ENCODE assay signal across 2 cellular contexts in the genomic region with DNA sequence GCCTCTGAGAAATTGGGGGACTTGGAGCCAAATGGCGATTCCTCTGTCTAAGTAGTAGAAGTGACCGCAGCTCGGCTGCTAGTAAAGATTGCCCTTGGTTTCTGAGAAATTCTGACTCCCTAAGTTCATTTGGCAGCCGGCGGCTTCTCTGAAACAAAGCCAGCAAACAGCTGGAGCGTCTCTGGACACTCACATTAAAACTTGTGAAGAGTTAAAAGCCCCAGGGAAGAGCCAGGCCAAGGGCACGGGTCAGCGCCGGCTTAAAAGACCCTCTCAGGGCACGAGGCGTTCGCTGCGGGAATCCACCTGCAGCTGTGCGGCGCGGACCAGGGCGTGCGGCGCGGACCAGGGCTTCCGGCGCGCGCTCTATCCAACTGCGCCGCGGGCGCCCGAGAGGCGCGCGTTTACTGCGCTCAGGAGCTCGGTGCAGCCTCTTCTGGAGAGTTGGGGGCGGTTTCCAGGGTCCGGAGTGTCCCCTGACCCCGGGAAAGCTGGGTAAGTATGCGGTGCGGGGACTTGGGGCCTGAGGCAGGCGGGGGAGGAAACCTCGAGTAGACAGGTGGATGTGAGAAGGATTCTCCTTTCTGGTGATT.
TF ChIP-seq lines count a peak whose summit lies in the region.

COL6A5 (plus strand) TSS at position 186 of the 593 bp plus-strand sequence. CDS start 27,967 bp downstream, outside the sequence.

TF ChIP-seq in H1, 55 proteins besides CTCF, POLR2A, EP300 and RAD21:
- TF ChIP-seq TEAD4 (IDR thresholded peaks at IDR 0.05; ENCODE audit: low read depth, low read length) (no peak), SUZ12 (IDR thresholded peaks at IDR 0.05; ENCODE audit: low read length) (peak; percentile 53), TAF1 (IDR thresholded peaks at IDR 0.05; ENCODE audit: low read depth, low read length) (0 out of 2 replicates have a peak, but pooled peaks have one; percentile 33), NRF1 (IDR thresholded peaks at IDR 0.05; ENCODE audit: low read depth, low read length) (no peak), KDM4A (IDR thresholded peaks at IDR 0.05; ENCODE audit: low read depth, low read length, severe bottlenecking) (peak; percentile 87), SP1 (IDR thresholded peaks at IDR 0.05; ENCODE audit: low read depth, low read length) (no peak), POU5F1 (IDR thresholded peaks at IDR 0.05; ENCODE audit: low read depth, low read length) (no peak), EZH2 (IDR thresholded peaks at IDR 0.05; ENCODE audit: low read depth, low read length, severe bottlenecking) (peak; percentile 52), BRCA1 (IDR thresholded peaks at IDR 0.05; ENCODE audit: low read depth, low read length) (no peak), HDAC2 (IDR thresholded peaks at IDR 0.05; ENCODE audit: borderline replicate concordance in 1 of 2, low read depth in 2 of 2, low read length in 2 of 2) (no peak), MAFK (IDR thresholded peaks at IDR 0.05; ENCODE audit: low read depth, low read length) (no peak), SIX5 (IDR thresholded peaks at IDR 0.05; ENCODE audit: low read depth, low read length) (no peak), RBBP5 (IDR thresholded peaks at IDR 0.05; ENCODE audit: borderline replicate concordance, low read depth, low read length) (no peak), CREB1 (IDR thresholded peaks at IDR 0.05) (0 out of 2 replicates have a peak, but pooled peaks have one; percentile 30), GTF2F1 (IDR thresholded peaks at IDR 0.05; ENCODE audit: borderline replicate concordance, low read depth, low read length) (no peak)
- TF ChIP-seq, protein P1, sequence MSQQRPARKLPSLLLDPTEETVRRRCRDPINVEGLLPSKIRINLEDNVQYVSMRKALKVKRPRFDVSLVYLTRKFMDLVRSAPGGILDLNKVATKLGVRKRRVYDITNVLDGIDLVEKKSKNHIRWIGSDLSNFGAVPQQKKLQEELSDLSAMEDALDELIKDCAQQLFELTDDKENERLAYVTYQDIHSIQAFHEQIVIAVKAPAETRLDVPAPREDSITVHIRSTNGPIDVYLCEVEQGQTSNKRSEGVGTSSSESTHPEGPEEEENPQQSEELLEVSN (IDR thresholded peaks at IDR 0.05) = peak; percentile 69
- TF ChIP-seq, protein P2, sequence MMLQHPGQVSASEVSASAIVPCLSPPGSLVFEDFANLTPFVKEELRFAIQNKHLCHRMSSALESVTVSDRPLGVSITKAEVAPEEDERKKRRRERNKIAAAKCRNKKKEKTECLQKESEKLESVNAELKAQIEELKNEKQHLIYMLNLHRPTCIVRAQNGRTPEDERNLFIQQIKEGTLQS (IDR thresholded peaks at IDR 0.05; ENCODE audit: insufficient read depth, low read depth, low read length) = no peak
- TF ChIP-seq, protein P3, sequence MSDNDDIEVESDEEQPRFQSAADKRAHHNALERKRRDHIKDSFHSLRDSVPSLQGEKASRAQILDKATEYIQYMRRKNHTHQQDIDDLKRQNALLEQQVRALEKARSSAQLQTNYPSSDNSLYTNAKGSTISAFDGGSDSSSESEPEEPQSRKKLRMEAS (IDR thresholded peaks at IDR 0.05) = peak; percentile 86

TF ChIP-seq in HepG2, 621 proteins besides CTCF, POLR2A, EP300 and RAD21:
- TF ChIP-seq SP140L (CRISPR knock-in tag; IDR thresholded peaks at IDR 0.05; ENCODE audit: borderline replicate concordance) (no peak), HNRNPLL (IDR thresholded peaks at IDR 0.05; ENCODE audit: low read depth, low read length, poor library complexity, severe bottlenecking) (peak; percentile 30), POLR2AphosphoS2 (IDR thresholded peaks at IDR 0.05; ENCODE audit: low read depth, low read length) (no peak), GTF2F1 (IDR thresholded peaks at IDR 0.05; ENCODE audit: low read length) (no peak), PITX1 (CRISPR knock-in tag; IDR thresholded peaks at IDR 0.05) (no peak), FOXC1 (CRISPR knock-in tag; IDR thresholded peaks at IDR 0.05; ENCODE audit: borderline replicate concordance) (no peak)
- TF ChIP-seq, protein P4, sequence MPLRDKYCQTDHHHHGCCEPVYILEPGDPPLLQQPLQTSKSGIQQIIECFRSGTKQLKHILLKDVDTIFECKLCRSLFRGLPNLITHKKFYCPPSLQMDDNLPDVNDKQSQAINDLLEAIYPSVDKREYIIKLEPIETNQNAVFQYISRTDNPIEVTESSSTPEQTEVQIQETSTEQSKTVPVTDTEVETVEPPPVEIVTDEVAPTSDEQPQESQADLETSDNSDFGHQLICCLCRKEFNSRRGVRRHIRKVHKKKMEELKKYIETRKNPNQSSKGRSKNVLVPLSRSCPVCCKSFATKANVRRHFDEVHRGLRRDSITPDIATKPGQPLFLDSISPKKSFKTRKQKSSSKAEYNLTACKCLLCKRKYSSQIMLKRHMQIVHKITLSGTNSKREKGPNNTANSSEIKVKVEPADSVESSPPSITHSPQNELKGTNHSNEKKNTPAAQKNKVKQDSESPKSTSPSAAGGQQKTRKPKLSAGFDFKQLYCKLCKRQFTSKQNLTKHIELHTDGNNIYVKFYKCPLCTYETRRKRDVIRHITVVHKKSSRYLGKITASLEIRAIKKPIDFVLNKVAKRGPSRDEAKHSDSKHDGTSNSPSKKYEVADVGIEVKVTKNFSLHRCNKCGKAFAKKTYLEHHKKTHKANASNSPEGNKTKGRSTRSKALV (CRISPR knock-in tag; IDR thresholded peaks at IDR 0.05) = peak; percentile 65; the same call in 1 of the 2 replicates
